In genomic region chr5:141615991-141616715, GRCh38 we compare ENCODE assay signal across 1 cellular context.
TF ChIP-seq lines count a peak whose summit lies in the region.

No MANE protein-coding gene starts in this region.

TF ChIP-seq in GM23338, 12 proteins besides CTCF, POLR2A, EP300 and RAD21 (continued from another document):
- TF ChIP-seq ZNF462 (CRISPR knock-in tag; IDR thresholded peaks at IDR 0.05) (no peak), CREB1 (CRISPR knock-in tag; IDR thresholded peaks at IDR 0.05; ENCODE audit: low read depth) (no peak), ZNF114 (CRISPR knock-in tag; IDR thresholded peaks at IDR 0.05) (no peak), JUNB (IDR thresholded peaks at IDR 0.05; ENCODE audit: unreplicated experiment) (no peak), EZH2 (IDR thresholded peaks at IDR 0.05; ENCODE audit: low read depth, unreplicated experiment) (no peak)
- TF ChIP-seq, protein P1, sequence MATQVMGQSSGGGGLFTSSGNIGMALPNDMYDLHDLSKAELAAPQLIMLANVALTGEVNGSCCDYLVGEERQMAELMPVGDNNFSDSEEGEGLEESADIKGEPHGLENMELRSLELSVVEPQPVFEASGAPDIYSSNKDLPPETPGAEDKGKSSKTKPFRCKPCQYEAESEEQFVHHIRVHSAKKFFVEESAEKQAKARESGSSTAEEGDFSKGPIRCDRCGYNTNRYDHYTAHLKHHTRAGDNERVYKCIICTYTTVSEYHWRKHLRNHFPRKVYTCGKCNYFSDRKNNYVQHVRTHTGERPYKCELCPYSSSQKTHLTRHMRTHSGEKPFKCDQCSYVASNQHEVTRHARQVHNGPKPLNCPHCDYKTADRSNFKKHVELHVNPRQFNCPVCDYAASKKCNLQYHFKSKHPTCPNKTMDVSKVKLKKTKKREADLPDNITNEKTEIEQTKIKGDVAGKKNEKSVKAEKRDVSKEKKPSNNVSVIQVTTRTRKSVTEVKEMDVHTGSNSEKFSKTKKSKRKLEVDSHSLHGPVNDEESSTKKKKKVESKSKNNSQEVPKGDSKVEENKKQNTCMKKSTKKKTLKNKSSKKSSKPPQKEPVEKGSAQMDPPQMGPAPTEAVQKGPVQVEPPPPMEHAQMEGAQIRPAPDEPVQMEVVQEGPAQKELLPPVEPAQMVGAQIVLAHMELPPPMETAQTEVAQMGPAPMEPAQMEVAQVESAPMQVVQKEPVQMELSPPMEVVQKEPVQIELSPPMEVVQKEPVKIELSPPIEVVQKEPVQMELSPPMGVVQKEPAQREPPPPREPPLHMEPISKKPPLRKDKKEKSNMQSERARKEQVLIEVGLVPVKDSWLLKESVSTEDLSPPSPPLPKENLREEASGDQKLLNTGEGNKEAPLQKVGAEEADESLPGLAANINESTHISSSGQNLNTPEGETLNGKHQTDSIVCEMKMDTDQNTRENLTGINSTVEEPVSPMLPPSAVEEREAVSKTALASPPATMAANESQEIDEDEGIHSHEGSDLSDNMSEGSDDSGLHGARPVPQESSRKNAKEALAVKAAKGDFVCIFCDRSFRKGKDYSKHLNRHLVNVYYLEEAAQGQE (IDR thresholded peaks at IDR 0.05; ENCODE audit: unreplicated experiment), result no peak
